In genomic region chr12:63961048-63961447, GRCh38 we compare ENCODE assay signal across 1 cellular context.
TF ChIP-seq lines count a peak whose summit lies in the region.

No MANE protein-coding gene starts in this region.

TF ChIP-seq in IMR-90, 13 proteins besides CTCF, POLR2A, EP300 and RAD21 (continued from another document):
- TF ChIP-seq ELK1 (IDR thresholded peaks at IDR 0.05; ENCODE audit: borderline replicate concordance, low read depth, low read length): no peak
- TF ChIP-seq BHLHE40 (IDR thresholded peaks at IDR 0.05; ENCODE audit: low read depth, low read length): no peak
- no peak for TF ChIP-seq FOS (IDR thresholded peaks at IDR 0.05; ENCODE audit: low read depth, low read length)
- TF ChIP-seq CHD1 (IDR thresholded peaks at IDR 0.05; ENCODE audit: low read depth, low read length): no peak
- no peak for TF ChIP-seq RFX5 (IDR thresholded peaks at IDR 0.05; ENCODE audit: low read depth, low read length)
- no peak for TF ChIP-seq MXI1 (IDR thresholded peaks at IDR 0.05; ENCODE audit: borderline replicate concordance, low read depth, low read length)
